ENCODE assay signal across 12 cellular contexts in the genomic region with DNA sequence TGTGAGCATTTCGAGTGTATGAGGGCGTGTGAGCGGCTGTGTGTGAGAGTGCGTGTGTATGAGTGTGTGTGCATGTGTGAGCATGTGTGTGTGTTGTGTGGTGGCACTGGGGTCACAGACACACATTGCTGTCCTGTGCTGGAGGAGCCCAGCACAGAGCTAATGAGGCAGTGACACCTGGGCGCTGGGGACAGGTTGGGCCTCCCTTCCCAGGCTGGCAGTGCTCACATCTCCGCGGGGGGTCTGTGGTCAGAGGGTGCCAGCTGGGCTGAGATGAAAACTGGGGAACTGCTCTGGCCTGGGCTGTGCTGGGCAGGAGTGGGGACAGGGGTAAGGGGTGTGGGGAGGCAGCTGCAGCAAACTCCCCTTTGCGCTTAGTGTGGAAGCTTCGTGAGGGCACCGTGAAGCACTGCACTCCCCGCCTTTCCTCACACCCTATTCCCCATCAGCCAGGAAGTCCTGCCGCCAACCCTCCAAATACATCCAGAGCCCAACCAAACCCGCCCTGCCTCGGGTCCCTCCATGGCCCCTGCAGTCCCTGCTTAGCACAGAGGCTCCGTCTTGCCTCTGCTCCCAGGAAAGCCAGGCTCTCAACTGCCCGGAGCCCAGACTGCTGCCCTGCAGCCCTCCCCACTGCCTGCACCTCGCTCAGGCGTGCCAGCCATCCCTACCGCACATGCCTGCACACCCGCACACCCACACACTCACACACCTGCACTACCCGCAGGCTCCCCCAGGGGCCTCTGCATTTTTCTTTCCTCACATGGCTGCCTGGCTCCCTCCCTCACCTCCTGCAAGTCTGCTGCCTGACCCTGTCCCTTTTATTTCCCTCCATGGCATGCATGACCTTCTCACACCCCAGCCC.
A peak's percentile ranks its signal among the peaks of the same experiment; 100 is the strongest.
DNase-seq lines count a peak whose midpoint lies in the region; ATAC-seq and TF ChIP-seq lines count a peak whose summit lies in the region.
"Had no signal": no experiment of that assay in that cellular context is flagged by ENCODE, and none has a peak within 500 bp of the region (broad histone marks: within the 10 kb centered on the region; RNA-seq: fewer than 3 reads in every experiment).

No MANE protein-coding gene starts in this region.

- no peak overlapping the region for H3K9ac ChIP-seq in BLaER1

- H4K20me1 ChIP-seq in BLaER1, result peaks cover 14% of the 10 kb centered on the region; the same call in 1 of the 2 replicates

- H3K9me3 ChIP-seq in BLaER1, result no peaks in the 10 kb centered on the region
- H3K9me3 ChIP-seq: ovary, vagina had no signal

- no peak for ATAC-seq in HG03565 (IDR thresholded peaks at IDR 0.05; ENCODE audit: unreplicated experiment)
- no peak for ATAC-seq in HG03280 (IDR thresholded peaks at IDR 0.05; ENCODE audit: unreplicated experiment)

- H3K27me3 ChIP-seq in BLaER1, result no peaks in the 10 kb centered on the region
- H3K27me3 ChIP-seq: ovary, vagina had no signal

- H3K4me3 ChIP-seq in BLaER1 (no peak overlapping the region), WI38 (ENCODE audit: low read depth, low read length) (no peak overlapping the region)
- H3K4me3 ChIP-seq: ovary, vagina had no signal

- peaks cover 41% of the 10 kb centered on the region for H3K4me1 ChIP-seq in BLaER1

- no peaks in the 10 kb centered on the region for H3K36me3 ChIP-seq in BLaER1
- H3K36me3 ChIP-seq: ovary, vagina had no signal

- peak; percentile 58 for TF ChIP-seq CTCF in GM12874 (IDR thresholded peaks at IDR 0.05; ENCODE audit: insufficient read depth, low read depth, low read length)
- TF ChIP-seq CTCF in WI38 (IDR thresholded peaks at IDR 0.05; ENCODE audit: low read depth, low read length), result peak; percentile 17; the same call in 1 of the 2 replicates

- no peak overlapping the region for H3K27ac ChIP-seq in BLaER1
- H3K27ac ChIP-seq: ovary, vagina had no signal

- peak; percentile 58 for DNase-seq in left kidney (ENCODE audit: low read depth, low spot score)
- DNase-seq in DMS153 (lab: John Stamatoyannopoulos, UW), result no peak
- DNase-seq in NK-92 (lab: John Stamatoyannopoulos, UW; ENCODE audit: unreplicated experiment), result no peak
- DNase-seq: activated T-cell treated with anti-CD3 and anti-CD28 coated beads, Interleukin-2, amount 50 U/mL, for 1 hour; SW 1271 had no signal

- peak overlapping the region; percentile 53 for H3K4me2 ChIP-seq in BLaER1
